ENCODE assay signal across 10 cellular contexts in genomic region chr10:30748152-30748845, GRCh38.
"Had no signal": no experiment of that assay in that cellular context is flagged by ENCODE, and none has a peak within 500 bp of the region (broad histone marks: within the 10 kb centered on the region; RNA-seq: fewer than 3 reads in every experiment).

No MANE protein-coding gene starts in this region.

- H3K27me3 ChIP-seq: SJSA1 had no signal

- ATAC-seq: esophagus mucosa had no signal

- H3K4me1 ChIP-seq: parathyroid adenoma, SJSA1 had no signal

- H3K9me3 ChIP-seq: SJSA1 had no signal

- H3K36me3 Mint-ChIP-seq: T-cell, type B pancreatic cell had no signal

- H3K27ac Mint-ChIP-seq: type B pancreatic cell had no signal

- H2AFZ ChIP-seq: parathyroid adenoma had no signal

- H3K9me3 Mint-ChIP-seq: T-cell, type B pancreatic cell had no signal

- H3K4me3 Mint-ChIP-seq: T-cell, type B pancreatic cell had no signal

- DNase-seq: activated CD8-positive, alpha-beta memory T cell treated with anti-CD3 and anti-CD28 coated beads, Interleukin-2, amount 50 U/mL, for 48 hours; activated naive CD4-positive, alpha-beta T cell treated with anti-CD3 and anti-CD28 coated beads, Interleukin-2, amount 50 U/mL, for 16 hours; amygdala; retina had no signal

- H3K4me3 ChIP-seq: SJSA1, skin epidermis had no signal

- H3K27ac ChIP-seq: parathyroid adenoma, SJSA1 had no signal

- H3K36me3 ChIP-seq: SJSA1 had no signal

- H3K9ac ChIP-seq: parathyroid adenoma had no signal
